In genomic region chr3:123800352-123800682, GRCh38 we compare ENCODE assay signal across 21 cellular contexts.
DNase-seq lines count a peak whose midpoint lies in the region; TF ChIP-seq lines count a peak whose summit lies in the region.
"Had no signal": no experiment of that assay in that cellular context is flagged by ENCODE, and none has a peak within 500 bp of the region (broad histone marks: within the 10 kb centered on the region; RNA-seq: fewer than 3 reads in every experiment).

No MANE protein-coding gene starts in this region.

- H3K9me3 Mint-ChIP-seq in activated CD4-positive, alpha-beta memory T cell treated with anti-CD3 and anti-CD28 coated beads for 36 hours = no peaks in the 10 kb centered on the region

- CTCF ChIA-PET in activated CD4-positive, alpha-beta memory T cell treated with anti-CD3 and anti-CD28 coated beads for 36 hours (lab: Charles Lee) = interaction anchor here (0.7 kb wide), 1 partner anchor 1128 kb away, joined by 3 read pairs; no protein-coding TSS in a partner anchor

- no peaks in the 10 kb centered on the region for H3K36me3 Mint-ChIP-seq in activated CD4-positive, alpha-beta memory T cell treated with anti-CD3 and anti-CD28 coated beads for 36 hours
- H3K36me3 Mint-ChIP-seq: activated naive CD8-positive, alpha-beta T cell; CD4-positive, CD25-positive, alpha-beta regulatory T cell; naive B cell had no signal

- H3K27me3 Mint-ChIP-seq in activated CD4-positive, alpha-beta memory T cell treated with anti-CD3 and anti-CD28 coated beads for 36 hours = peaks cover 3% of the 10 kb centered on the region
- H3K27me3 Mint-ChIP-seq: activated naive CD8-positive, alpha-beta T cell; naive B cell had no signal

- TF ChIP-seq CTCF in WI38 (IDR thresholded peaks at IDR 0.05; ENCODE audit: low read depth, low read length) = no peak
- no peak for TF ChIP-seq CTCF in foreskin fibroblast (IDR thresholded peaks at IDR 0.05; ENCODE audit: low read depth, low read length)

- H3K4me3 Mint-ChIP-seq in activated CD4-positive, alpha-beta memory T cell treated with anti-CD3 and anti-CD28 coated beads for 36 hours = no peak overlapping the region
- H3K4me3 Mint-ChIP-seq: activated naive CD8-positive, alpha-beta T cell; CD4-positive, CD25-positive, alpha-beta regulatory T cell; naive B cell had no signal

- peak overlapping the region; percentile 61 for H3K4me3 ChIP-seq in WI38 (ENCODE audit: low read depth, low read length)
- peak overlapping the region; percentile 48 to 63 for H3K4me3 ChIP-seq in foreskin fibroblast (ENCODE audit: low read depth in 1 of 2, low read length in 2 of 2)
- H3K4me3 ChIP-seq: GM12878, HAP-1, K562, smooth muscle cell, stomach had no signal

- no peak overlapping the region for H3K27ac Mint-ChIP-seq in activated CD4-positive, alpha-beta memory T cell treated with anti-CD3 and anti-CD28 coated beads for 36 hours
- H3K27ac Mint-ChIP-seq: activated naive CD8-positive, alpha-beta T cell; naive B cell had no signal

- DNase-seq in AG20443 (ENCODE audit: low spot score) (peak; percentile 34), foreskin fibroblast (no peak), retina (peak; percentile 31), 8988T (no peak), NCI-H1417 treated with DMSO at 0.1 percent for 48 hours (lab: John Stamatoyannopoulos, UW) (no peak)
- DNase-seq in activated CD4-positive, alpha-beta T cell treated with anti-CD3 and anti-CD28 coated beads for 4 hours = no peak
- no peak for DNase-seq in activated CD4-positive, alpha-beta memory T cell treated with anti-CD3 and anti-CD28 coated beads for 36 hours
- DNase-seq: activated CD4-positive, CD25-positive, alpha-beta regulatory T cell treated with anti-CD3 and anti-CD28 coated beads, Interleukin-2, amount 50 U/mL, for 72 hours; CD4-positive, CD25-positive, alpha-beta regulatory T cell; GF-D8; naive B cell; NCI-H187; stimulated activated CD4-positive, alpha-beta T cell treated with anti-CD3 and anti-CD28 coated beads, Interleukin-4, amount 100 ng/mL, for 24 hours; stomach; T-helper 9 cell had no signal

- no peaks in the 10 kb centered on the region for H3K4me1 Mint-ChIP-seq in activated CD4-positive, alpha-beta memory T cell treated with anti-CD3 and anti-CD28 coated beads for 36 hours (ENCODE audit: low read depth)
- H3K4me1 Mint-ChIP-seq: CD4-positive, CD25-positive, alpha-beta regulatory T cell; naive B cell had no signal

- POLR2A ChIA-PET in activated CD4-positive, alpha-beta memory T cell treated with anti-CD3 and anti-CD28 coated beads for 36 hours (lab: Charles Lee) = no interaction called here

- intact Hi-C loops in activated CD4-positive, alpha-beta memory T cell treated with anti-CD3 and anti-CD28 coated beads for 36 hours (cut with micrococcal nuclease) = no loop called here

Comparison
In these comparisons a context has a peak if more than half of its experiments do, and no peak if none do; other contexts are left out.
1. DNase-seq: peak in AG20443 (single experiment) and retina (single experiment); none in foreskin fibroblast (0 of 2), activated CD4-positive, alpha-beta T cell treated with anti-CD3 and anti-CD28 coated beads for 4 hours (0 of 2), 8988T (single experiment), activated CD4-positive, alpha-beta memory T cell treated with anti-CD3 and anti-CD28 coated beads for 36 hours (single experiment) and NCI-H1417 treated with DMSO at 0.1 percent for 48 hours (single experiment).